21 cellular contexts compared by ENCODE assay signal in the genomic region with DNA sequence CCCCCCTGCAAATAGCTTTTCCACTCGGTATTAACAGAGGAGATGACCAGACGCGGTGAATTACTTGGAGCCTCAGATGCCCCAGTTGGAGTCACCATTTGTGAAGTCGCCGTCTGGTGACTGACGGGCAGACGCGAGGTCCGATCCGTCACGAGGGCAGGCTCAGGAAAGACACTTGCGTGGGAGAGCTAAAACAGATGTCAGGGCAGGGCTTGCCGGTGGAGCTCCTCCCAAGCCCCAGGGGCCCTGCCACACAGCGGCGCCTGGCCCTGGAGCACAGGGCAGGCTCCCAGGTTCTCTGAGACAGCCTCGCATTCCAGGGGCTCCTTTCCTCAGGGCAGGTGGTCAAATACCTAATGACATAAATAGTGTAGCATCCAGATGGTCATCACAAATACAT.
"Had no signal": no experiment of that assay in that cellular context is flagged by ENCODE, and none has a peak within 500 bp of the region (broad histone marks: within the 10 kb centered on the region; RNA-seq: fewer than 3 reads in every experiment).

No MANE protein-coding gene starts in this region.

- H3K27me3 ChIP-seq: brain microvascular endothelial cell, MG63, Peyer's patch had no signal

- DNase-seq: activated B cell treated with CpG ODN at 0.5 μM for 24 hours; activated CD4-positive, alpha-beta memory T cell treated with anti-CD3 and anti-CD28 coated beads, Interleukin-2, amount 10 ng/mL, durations not matched to agents 7 days and 5 days; activated CD4-positive, alpha-beta T cell treated with anti-CD3 and anti-CD28 coated beads for 1 hour; activated CD4-positive, alpha-beta T cell treated with anti-CD3 and anti-CD28 coated beads, Interleukin-2, amount 50 U/mL, for 1 hour; activated gamma-delta T cell treated with Interleukin-2 at 50 U/mL for 16 hours; activated naive CD4-positive, alpha-beta T cell treated with anti-CD3 and anti-CD28 coated beads, Interleukin-2, amount 10 ng/mL, durations not matched to agents 7 days and 5 days; activated naive CD8-positive, alpha-beta T cell treated with anti-CD3 and anti-CD28 coated beads for 36 hours; activated T-cell treated with anti-CD3 and anti-CD28 coated beads for 4 hours; activated T-cell treated with anti-CD3 and anti-CD28 coated beads, Interleukin-2, amount 50 U/mL, for 48 hours; brain microvascular endothelial cell; MG63; NCI-H1105; NCI-H1436 treated with DMSO at 0.1 percent for 48 hours; NCI-H187; NCI-H2081; NCI-H446; Peyer's patch; SHP77; T-helper 17 cell; T-helper 9 cell had no signal

- H3K4me1 ChIP-seq: Peyer's patch had no signal

- H3K4me3 Mint-ChIP-seq: activated B cell treated with CpG ODN at 0.5 μM for 24 hours; activated CD4-positive, alpha-beta memory T cell treated with anti-CD3 and anti-CD28 coated beads, Interleukin-2, amount 10 ng/mL, durations not matched to agents 7 days and 5 days; activated naive CD4-positive, alpha-beta T cell treated with anti-CD3 and anti-CD28 coated beads, Interleukin-2, amount 10 ng/mL, durations not matched to agents 7 days and 5 days; activated naive CD8-positive, alpha-beta T cell treated with anti-CD3 and anti-CD28 coated beads for 36 hours; activated T-helper 17 cell treated with anti-CD3 and anti-CD28 coated beads, Interleukin-2, amount 50 U/mL, for 72 hours; T-helper 17 cell had no signal

- H3K27ac Mint-ChIP-seq: activated B cell treated with CpG ODN at 0.5 μM for 24 hours; activated CD4-positive, alpha-beta memory T cell treated with anti-CD3 and anti-CD28 coated beads, Interleukin-2, amount 10 ng/mL, durations not matched to agents 7 days and 5 days; activated naive CD4-positive, alpha-beta T cell treated with anti-CD3 and anti-CD28 coated beads, Interleukin-2, amount 10 ng/mL, durations not matched to agents 7 days and 5 days; activated naive CD8-positive, alpha-beta T cell treated with anti-CD3 and anti-CD28 coated beads for 36 hours; activated T-helper 17 cell treated with anti-CD3 and anti-CD28 coated beads, Interleukin-2, amount 50 U/mL, for 72 hours; T-helper 17 cell had no signal

- H3K27me3 Mint-ChIP-seq: activated B cell treated with CpG ODN at 0.5 μM for 24 hours; activated CD4-positive, alpha-beta memory T cell treated with anti-CD3 and anti-CD28 coated beads, Interleukin-2, amount 10 ng/mL, durations not matched to agents 7 days and 5 days; activated naive CD4-positive, alpha-beta T cell treated with anti-CD3 and anti-CD28 coated beads, Interleukin-2, amount 10 ng/mL, durations not matched to agents 7 days and 5 days; activated naive CD8-positive, alpha-beta T cell treated with anti-CD3 and anti-CD28 coated beads for 36 hours had no signal

- H3K36me3 Mint-ChIP-seq: activated naive CD4-positive, alpha-beta T cell treated with anti-CD3 and anti-CD28 coated beads, Interleukin-2, amount 10 ng/mL, durations not matched to agents 7 days and 5 days; activated naive CD8-positive, alpha-beta T cell treated with anti-CD3 and anti-CD28 coated beads for 36 hours had no signal

- ATAC-seq: activated T-helper 17 cell treated with anti-CD3 and anti-CD28 coated beads, Interleukin-2, amount 50 U/mL, for 72 hours; T-helper 17 cell had no signal

- H3K9me3 ChIP-seq: MG63, Peyer's patch had no signal

- H3K27ac ChIP-seq: brain microvascular endothelial cell, Peyer's patch had no signal

- H3K4me3 ChIP-seq: MG63, Peyer's patch had no signal

- H3K36me3 ChIP-seq: brain microvascular endothelial cell, MG63, Peyer's patch had no signal

- H3K9me3 Mint-ChIP-seq: activated B cell treated with CpG ODN at 0.5 μM for 24 hours; activated CD4-positive, alpha-beta memory T cell treated with anti-CD3 and anti-CD28 coated beads, Interleukin-2, amount 10 ng/mL, durations not matched to agents 7 days and 5 days; activated naive CD4-positive, alpha-beta T cell treated with anti-CD3 and anti-CD28 coated beads, Interleukin-2, amount 10 ng/mL, durations not matched to agents 7 days and 5 days; activated naive CD8-positive, alpha-beta T cell treated with anti-CD3 and anti-CD28 coated beads for 36 hours; activated T-helper 17 cell treated with anti-CD3 and anti-CD28 coated beads, Interleukin-2, amount 50 U/mL, for 72 hours had no signal

- H3K4me1 Mint-ChIP-seq: activated B cell treated with CpG ODN at 0.5 μM for 24 hours; activated CD4-positive, alpha-beta memory T cell treated with anti-CD3 and anti-CD28 coated beads, Interleukin-2, amount 10 ng/mL, durations not matched to agents 7 days and 5 days; activated naive CD4-positive, alpha-beta T cell treated with anti-CD3 and anti-CD28 coated beads, Interleukin-2, amount 10 ng/mL, durations not matched to agents 7 days and 5 days; activated naive CD8-positive, alpha-beta T cell treated with anti-CD3 and anti-CD28 coated beads for 36 hours; activated T-helper 17 cell treated with anti-CD3 and anti-CD28 coated beads, Interleukin-2, amount 50 U/mL, for 72 hours; T-helper 17 cell had no signal
